ENCODE assay signal across 28 cellular contexts in the genomic region with DNA sequence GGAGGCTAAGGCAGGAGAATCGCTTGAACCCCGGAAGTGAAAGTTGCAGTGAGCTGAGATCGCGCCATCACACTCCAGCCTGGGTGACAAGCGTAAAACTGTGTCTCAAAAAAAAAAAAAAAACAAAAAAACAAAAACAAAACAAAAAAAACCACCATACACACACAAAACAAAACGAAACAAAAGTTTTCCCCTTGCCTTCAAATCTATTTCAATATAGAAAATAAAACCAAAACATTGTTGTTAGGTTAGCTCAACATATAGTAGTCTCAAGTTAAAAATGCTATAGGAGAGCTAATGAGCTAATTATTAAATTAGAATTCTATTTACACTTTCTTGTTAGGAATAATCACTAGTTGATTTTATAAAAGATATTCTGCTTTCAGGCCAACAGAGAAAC. TPM values are rescaled to one million over a fixed set of nuclear protein-coding genes. Genes with fewer than 3 reads are reported as not detected.
DNase-seq lines count a peak whose midpoint lies in the region; ATAC-seq lines count a peak whose summit lies in the region.
"Had no signal": no experiment of that assay in that cellular context is flagged by ENCODE, and none has a peak within 500 bp of the region (broad histone marks: within the 10 kb centered on the region; RNA-seq: fewer than 3 reads in every experiment).

No MANE protein-coding gene starts in this region.

- no peak for DNase-seq in activated naive CD8-positive, alpha-beta T cell treated with anti-CD3 and anti-CD28 coated beads, Interleukin-2, amount 50 U/mL, for 24 hours
- peak; percentile 13 to 27 (median 17) for DNase-seq in immature natural killer cell
- no peak for DNase-seq in mesenteric fat pad (ENCODE audit: low spot score)
- DNase-seq in neuronal stem cell (ENCODE audit: low spot score), result no peak
- no peak for DNase-seq in NCI-H345 (lab: John Stamatoyannopoulos, UW)
- DNase-seq: AML-193, C1 segment of cervical spinal cord, DMS153, DND-41, GOT3, HFFc6, IMR-90, MM.1S, NCI-H1048, NCI-H1417, NCI-H1694, NCI-H2081, NCI-H2227 treated with DMSO at 0.1 percent for 48 hours, NCI-H510A, NCI-H69, Right ventricle myocardium superior, RPMI8226 had no signal

- H3K79me1 ChIP-seq in neuronal stem cell (ENCODE audit: low read depth, low read length), result peaks cover 6% of the 10 kb centered on the region

- no peak overlapping the region for H3K4me3 Mint-ChIP-seq in activated naive CD8-positive, alpha-beta T cell
- H3K4me3 Mint-ChIP-seq in activated naive CD8-positive, alpha-beta T cell treated with anti-CD3 and anti-CD28 coated beads, Interleukin-2, amount 50 U/mL, for 24 hours, result no peak overlapping the region
- no peak overlapping the region for H3K4me3 Mint-ChIP-seq in IgD-negative memory B cell
- peak overlapping the region; percentile 15 to 67 (median 53) for H3K4me3 Mint-ChIP-seq in immature natural killer cell
- H3K4me3 Mint-ChIP-seq: HFFc6 had no signal

- H3K4me3 ChIP-seq in neuronal stem cell (ENCODE audit: low read length in 2 of 2), result no peak overlapping the region
- H3K4me3 ChIP-seq: A549, HAP-1 had no signal

- H2BK120ac ChIP-seq in neuronal stem cell (ENCODE audit: low read depth, low read length), result no peak overlapping the region

- H3K9me3 Mint-ChIP-seq in activated naive CD8-positive, alpha-beta T cell (ENCODE audit: low read depth), result no peaks in the 10 kb centered on the region
- no peaks in the 10 kb centered on the region for H3K9me3 Mint-ChIP-seq in activated naive CD8-positive, alpha-beta T cell treated with anti-CD3 and anti-CD28 coated beads, Interleukin-2, amount 50 U/mL, for 24 hours
- H3K9me3 Mint-ChIP-seq in IgD-negative memory B cell (no peaks in the 10 kb centered on the region), immature natural killer cell (no peaks in the 10 kb centered on the region)
- H3K9me3 Mint-ChIP-seq: HFFc6 had no signal

- no peak overlapping the region for H3K9ac ChIP-seq in neuronal stem cell (ENCODE audit: low read depth, low read length, poor library complexity)
- H3K9ac ChIP-seq: KMS-11 had no signal

- peaks cover 67% of the 10 kb centered on the region for H3K4me1 Mint-ChIP-seq in activated naive CD8-positive, alpha-beta T cell (ENCODE audit: low read depth)
- peaks cover 47% of the 10 kb centered on the region for H3K4me1 Mint-ChIP-seq in activated naive CD8-positive, alpha-beta T cell treated with anti-CD3 and anti-CD28 coated beads, Interleukin-2, amount 50 U/mL, for 24 hours
- peaks cover 49 to 61% (median 51%) of the 10 kb centered on the region in 3 donors for H3K4me1 Mint-ChIP-seq in IgD-negative memory B cell
- H3K4me1 Mint-ChIP-seq in immature natural killer cell, result peaks cover 66 to 88% of the 10 kb centered on the region in 2 donors

- peak overlapping the region; percentile 54 for H3K27ac Mint-ChIP-seq in activated naive CD8-positive, alpha-beta T cell
- H3K27ac Mint-ChIP-seq in activated naive CD8-positive, alpha-beta T cell treated with anti-CD3 and anti-CD28 coated beads, Interleukin-2, amount 50 U/mL, for 24 hours, result no peak overlapping the region
- H3K27ac Mint-ChIP-seq in IgD-negative memory B cell, result peak overlapping the region; percentile 25 to 73 (median 39)
- peak overlapping the region; percentile 41 to 81 (median 74) for H3K27ac Mint-ChIP-seq in immature natural killer cell
- H3K27ac Mint-ChIP-seq: HFFc6 had no signal

- no peak overlapping the region for H2AK5ac ChIP-seq in neuronal stem cell (ENCODE audit: low read depth, low read length)

- 100% methylated on average over 1 of the region's 6 CpGs; no CpG with 5 or more reads in 1 of the 2 donors for WGBS in neuronal stem cell (ENCODE audit: extremely low coverage in 2 of 2, insufficient read length in 2 of 2, insufficient replicate concordance in 1 of 2), 2 donors

- H2BK5ac ChIP-seq in neuronal stem cell (ENCODE audit: low read length), result no peak overlapping the region

- H3K4me2 ChIP-seq in neuronal stem cell (ENCODE audit: insufficient read depth, low read length, poor library complexity, severe bottlenecking), result no peak overlapping the region
- H3K4me2 ChIP-seq: A549, KMS-11 had no signal

- peaks cover 3% of the 10 kb centered on the region for H3K36me3 Mint-ChIP-seq in activated naive CD8-positive, alpha-beta T cell
- peaks cover 2% of the 10 kb centered on the region for H3K36me3 Mint-ChIP-seq in activated naive CD8-positive, alpha-beta T cell treated with anti-CD3 and anti-CD28 coated beads, Interleukin-2, amount 50 U/mL, for 24 hours (ENCODE audit: low read depth)
- H3K36me3 Mint-ChIP-seq in IgD-negative memory B cell, result peaks cover 4% of the 10 kb centered on the region
- H3K36me3 Mint-ChIP-seq in immature natural killer cell, result no peaks in the 10 kb centered on the region

- no peak overlapping the region for H2AFZ ChIP-seq in neuronal stem cell (ENCODE audit: low read length)

- H3K14ac ChIP-seq in neuronal stem cell (ENCODE audit: low read length), result no peak overlapping the region

- ATAC-seq in activated naive CD8-positive, alpha-beta T cell treated with anti-CD3 and anti-CD28 coated beads, Interleukin-2, amount 50 U/mL, for 24 hours, result no peak
- no peak for ATAC-seq in HG02588 (IDR thresholded peaks at IDR 0.05; ENCODE audit: unreplicated experiment)
- ATAC-seq: A549 had no signal

- no peaks in the 10 kb centered on the region for H3K27me3 ChIP-seq in neuronal stem cell (ENCODE audit: control insufficient read depth in 3 of 3, insufficient read depth in 3 of 3, low read depth in 1 of 3, low read length in 3 of 3)

- no peak overlapping the region for H4K8ac ChIP-seq in neuronal stem cell (ENCODE audit: low read depth, low read length)

- peaks cover 0 to 32% of the 10 kb centered on the region in 2 donors for H3K36me3 ChIP-seq in neuronal stem cell (replicated peaks in 1 of 2; ENCODE audit: control insufficient read depth in 2 of 2, insufficient read depth in 2 of 2, low read length in 2 of 2)

- H2BK15ac ChIP-seq in neuronal stem cell (ENCODE audit: low read length), result no peak overlapping the region

- H3K18ac ChIP-seq in neuronal stem cell (ENCODE audit: low read length), result no peak overlapping the region

- no peaks in the 10 kb centered on the region for H3K27me3 Mint-ChIP-seq in activated naive CD8-positive, alpha-beta T cell
- H3K27me3 Mint-ChIP-seq in activated naive CD8-positive, alpha-beta T cell treated with anti-CD3 and anti-CD28 coated beads, Interleukin-2, amount 50 U/mL, for 24 hours, result no peaks in the 10 kb centered on the region
- no peaks in the 10 kb centered on the region for H3K27me3 Mint-ChIP-seq in IgD-negative memory B cell
- peaks cover 0 to 4% (median 2%) of the 10 kb centered on the region in 3 donors for H3K27me3 Mint-ChIP-seq in immature natural killer cell (ENCODE audit: low read depth in 3 of 3)

- H3K9me3 ChIP-seq in neuronal stem cell (replicated peaks in 1 of 2; ENCODE audit: control insufficient read depth in 2 of 2, insufficient read depth in 1 of 2, low read depth in 1 of 2, low read length in 2 of 2), result no peaks in the 10 kb centered on the region
- H3K9me3 ChIP-seq: A549, HAP-1 had no signal

- no peak overlapping the region for H3K23ac ChIP-seq in neuronal stem cell (ENCODE audit: low read depth, low read length, poor library complexity)

- no peak overlapping the region for H2BK12ac ChIP-seq in neuronal stem cell (ENCODE audit: low read length)

- no peak overlapping the region for H4K91ac ChIP-seq in neuronal stem cell (ENCODE audit: low read depth, low read length, poor library complexity)

- H3K4ac ChIP-seq in neuronal stem cell (ENCODE audit: low read length), result no peak overlapping the region

- H3K27ac ChIP-seq in neuronal stem cell (replicated peaks; ENCODE audit: low read length), result no peak overlapping the region
- H3K27ac ChIP-seq: A549, KMS-11 had no signal

- no peaks in the 10 kb centered on the region for H3K4me1 ChIP-seq in neuronal stem cell (ENCODE audit: control insufficient read depth in 2 of 2, insufficient read depth in 1 of 2, low read depth in 1 of 2, low read length in 2 of 2)

RNA-seq across cellular contexts. Expression of a gene that starts 43.3 kb away (rescaled TPM):
- polyA plus RNA-seq in IgD-negative memory B cell (10.2 TPM), immature natural killer cell (1 to 10 TPM; 5.2 to 7.5 (median 7.0) TPM)
- total RNA-seq in mesenteric fat pad, result 59.3 TPM
- polyA plus RNA-seq in neuronal stem cell (2013, experiment 1 of 2), result 44.2 TPM
- polyA plus RNA-seq in neuronal stem cell (2013, experiment 2 of 2), result 43.9 TPM

Comparison
In these comparisons a context has a peak if more than half of its experiments do, and no peak if none do; other contexts are left out.
1. H3K4me3 Mint-ChIP-seq: peak in immature natural killer cell (5 of 5); none in activated naive CD8-positive, alpha-beta T cell (single experiment), activated naive CD8-positive, alpha-beta T cell treated with anti-CD3 and anti-CD28 coated beads, Interleukin-2, amount 50 U/mL, for 24 hours (single experiment) and IgD-negative memory B cell (0 of 4).
2. DNase-seq: peak in immature natural killer cell (3 of 3); none in activated naive CD8-positive, alpha-beta T cell treated with anti-CD3 and anti-CD28 coated beads, Interleukin-2, amount 50 U/mL, for 24 hours (single experiment), mesenteric fat pad (single experiment), neuronal stem cell (single experiment) and NCI-H345 (single experiment).